21 cellular contexts compared by ENCODE assay signal in the genomic region with DNA sequence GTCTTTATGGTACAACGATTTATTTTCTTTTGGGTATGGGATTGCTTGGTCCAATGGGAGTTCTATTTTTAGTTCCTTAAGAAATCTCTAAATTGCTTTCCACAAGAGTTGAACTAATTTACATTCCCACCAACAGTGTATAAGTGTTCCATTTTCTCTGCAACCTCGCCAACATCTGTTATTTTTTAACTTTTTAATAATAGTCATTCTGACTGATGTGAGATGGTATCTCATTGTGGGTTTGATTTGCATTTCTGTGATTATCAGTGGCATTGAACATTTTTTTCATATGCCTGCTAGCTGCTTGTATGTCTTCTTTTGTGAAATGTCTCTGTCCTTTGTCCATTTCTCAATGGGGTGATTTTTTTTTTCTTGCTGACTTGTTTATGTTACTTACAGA. TPM values are rescaled to one million over a fixed set of nuclear protein-coding genes. Genes with fewer than 3 reads are reported as not detected.
"Had no signal": no experiment of that assay in that cellular context is flagged by ENCODE, and none has a peak within 500 bp of the region (broad histone marks: within the 10 kb centered on the region; RNA-seq: fewer than 3 reads in every experiment).

No MANE protein-coding gene starts in this region.

- FAIRE-seq: RCC 7860 had no signal

- ATAC-seq: SK-N-SH treated with all-trans-retinoic acid at 6 μM for 48 hours had no signal

- H3K9me3 ChIP-seq: MG63 had no signal

- DNase-seq: KBM-7, MG63, NCI-H1092, NCI-H1105 treated with DMSO at 0.1 percent for 48 hours, NCI-H1417 treated with DMSO at 0.1 percent for 48 hours, NCI-H146, NCI-H1694 treated with DMSO at 0.1 percent for 48 hours, NCI-H1930, NCI-H2081, NCI-H2171, NCI-H226, NCI-H446, NCI-H510A, NCI-H524 treated with DMSO at 0.1 percent for 48 hours, NCI-H69, NCI-H774, SHP77 had no signal

RNA-seq across cellular contexts. Expression of a gene that starts 42.8 kb away (rescaled TPM):
- total RNA-seq: HT-29, SK-MEL-5 had no signal
